Comparison of ENCODE assay signal across 8 cellular contexts in the genomic region with DNA sequence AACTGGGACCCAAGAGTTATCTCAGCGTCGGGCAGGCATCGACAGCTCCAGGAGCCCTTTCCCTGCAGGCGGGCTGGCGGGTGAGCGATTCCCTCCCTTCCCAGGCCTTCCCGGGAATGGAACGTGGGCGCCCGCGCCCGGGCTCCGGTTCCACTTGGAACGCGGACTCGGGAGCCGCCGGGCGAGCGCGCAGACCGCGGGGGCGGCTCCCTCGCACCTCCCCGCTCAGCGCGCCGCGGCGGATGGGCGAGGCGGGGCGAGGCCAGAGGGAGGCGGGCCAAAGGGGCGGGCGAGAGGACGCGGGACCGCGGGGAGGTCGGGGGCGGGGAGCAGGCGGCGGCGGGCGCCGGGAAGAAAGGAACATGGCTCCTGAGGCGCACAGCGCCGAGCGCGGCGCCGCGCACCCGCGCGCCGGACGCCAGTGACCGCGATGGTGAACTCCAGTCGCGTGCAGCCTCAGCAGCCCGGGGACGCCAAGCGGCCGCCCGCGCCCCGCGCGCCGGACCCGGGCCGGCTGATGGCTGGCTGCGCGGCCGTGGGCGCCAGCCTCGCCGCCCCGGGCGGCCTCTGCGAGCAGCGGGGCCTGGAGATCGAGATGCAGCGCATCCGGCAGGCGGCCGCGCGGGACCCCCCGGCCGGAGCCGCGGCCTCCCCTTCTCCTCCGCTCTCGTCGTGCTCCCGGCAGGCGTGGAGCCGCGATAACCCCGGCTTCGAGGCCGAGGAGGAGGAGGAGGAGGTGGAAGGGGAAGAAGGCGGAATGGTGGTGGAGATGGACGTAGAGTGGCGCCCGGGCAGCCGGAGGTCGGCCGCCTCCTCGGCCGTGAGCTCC. TPM values are rescaled to one million over a fixed set of nuclear protein-coding genes. Genes with fewer than 3 reads are reported as not detected.
DNase-seq lines count a peak whose midpoint lies in the region; ATAC-seq, FAIRE-seq and TF ChIP-seq lines count a peak whose summit lies in the region.

A gene (plus strand): TSS at position 332 of the 829 bp plus-strand sequence. CDS start 99 bp downstream, at position 431.

- peak; percentile 93 for ATAC-seq in HG02763 (IDR thresholded peaks at IDR 0.05; ENCODE audit: unreplicated experiment)

- no peaks in the 10 kb centered on the region for H3K36me3 ChIP-seq in bronchial epithelial cell (ENCODE audit: control insufficient read depth, insufficient read depth, low read length)

- peak within 1 kb of the TSS; percentile 78 for H3K4me3 ChIP-seq in WI38 (ENCODE audit: low read depth, low read length)
- H3K4me3 ChIP-seq in bronchial epithelial cell (ENCODE audit: low read depth, low read length) = peak within 1 kb of the TSS; percentile 82

- TF ChIP-seq CTCF in WI38 (IDR thresholded peaks at IDR 0.05; ENCODE audit: low read depth, low read length) = no peak
- no peak for TF ChIP-seq CTCF in bronchial epithelial cell (IDR thresholded peaks at IDR 0.05; ENCODE audit: insufficient read depth, low read length, severe bottlenecking)

- FAIRE-seq in bronchial epithelial cell (lab: Jason Lieb, UNC) = no peak

- no peaks in the 10 kb centered on the region for H3K27me3 ChIP-seq in bronchial epithelial cell (ENCODE audit: control insufficient read depth, insufficient read depth, low read length)

- DNase-seq in NCI-H2029 (lab: John Stamatoyannopoulos, UW) (peak; percentile 16), NCI-H2029 treated with DMSO at 0.1 percent for 48 hours (lab: John Stamatoyannopoulos, UW) (no peak), NCI-H1694 treated with DMSO at 0.1 percent for 48 hours (lab: John Stamatoyannopoulos, UW) (peak; percentile 30), bronchial epithelial cell (ENCODE audit: low read depth) (peak; percentile 36), inferior parietal cortex (ENCODE audit: extremely low spot score) (peak; percentile 74)
- peak; percentile 58 to 81 for DNase-seq in stimulated activated CD4-positive, alpha-beta T cell treated with anti-CD3 and anti-CD28 coated beads, Interleukin-12 subunit alpha, Interleukin-12 subunit beta, amount 100 ng/mL, for 24 hours (ENCODE audit: low read depth in 2 of 2)

RNA-seq across cellular contexts. Expression of the gene that starts here (rescaled TPM):
- 12.4 and 22.3 TPM in 2 replicates for total RNA-seq in bronchial epithelial cell
